8 cellular contexts compared by ENCODE assay signal in genomic region chr17:75940727-75941441, GRCh38. TPM values are rescaled to one million over a fixed set of nuclear protein-coding genes. Genes with fewer than 3 reads are reported as not detected.
DNase-seq lines count a peak whose midpoint lies in the region; ATAC-seq, FAIRE-seq and TF ChIP-seq lines count a peak whose summit lies in the region.

FBF1 (minus strand) TSS chr17:75941042; CDS start chr17:75938149, 2,893 bp downstream.

- H3K9me3 Mint-ChIP-seq in Calu3 (ENCODE audit: low read depth, unreplicated experiment) = no peaks in the 10 kb centered on the region

- H3K9me1 ChIP-seq in endothelial cell of umbilical vein (replicated peaks; ENCODE audit: control insufficient read depth, extremely low read depth, insufficient read depth, low read length) = no peaks in the 10 kb centered on the region

- H3K27ac Mint-ChIP-seq in Calu3 (ENCODE audit: unreplicated experiment) = peak within 1 kb of the TSS; percentile 82

- POLR2A ChIA-PET in endothelial cell of umbilical vein (lab: Charles Lee) = interaction anchor here (0.8 to 1.3 kb wide), 3 partner anchors 36 to 85 kb away, joined by 3 to 4 read pairs (median 3); partner anchors contain the start of genes ACOX1, MRPL38, TEN1 and WBP2

- H3K27ac ChIP-seq in OCI-LY3 (ENCODE audit: low read length) (no peak within 1 kb of the TSS), endothelial cell of umbilical vein (ENCODE audit: insufficient read depth, low read depth, low read length) (peak within 1 kb of the TSS; percentile 23)

- H3K79me2 ChIP-seq in OCI-LY3 (ENCODE audit: low read length) = 0 out of 2 replicates have a peak, but pooled peaks cover 4% of the 10 kb centered on the region
- no peaks in the 10 kb centered on the region for H3K79me2 ChIP-seq in endothelial cell of umbilical vein (ENCODE audit: control insufficient read depth, insufficient read depth, low read length)

- peaks cover 9% of the 10 kb centered on the region for H3K4me1 ChIP-seq in OCI-LY3 (ENCODE audit: low read length)
- H3K4me1 ChIP-seq in endothelial cell of umbilical vein (ENCODE audit: control insufficient read depth, extremely low read depth, insufficient read depth, low read length) = peaks cover 6% of the 10 kb centered on the region

- H4K20me1 ChIP-seq in OCI-LY3 (ENCODE audit: insufficient read depth, low read length) = no peaks in the 10 kb centered on the region
- no peaks in the 10 kb centered on the region for H4K20me1 ChIP-seq in endothelial cell of umbilical vein (replicated peaks; ENCODE audit: control insufficient read depth, extremely low read depth, insufficient read depth, low read length)

- no peak for TF ChIP-seq CTCF in Calu3 (IDR thresholded peaks at IDR 0.05; ENCODE audit: unreplicated experiment)
- no peak for TF ChIP-seq CTCF in OCI-LY3 (IDR thresholded peaks at IDR 0.05; ENCODE audit: low read depth, low read length)
- peak in 1 of 2 donors; percentile 4 for TF ChIP-seq CTCF in endothelial cell of umbilical vein (IDR thresholded peaks at IDR 0.05; ENCODE audit: extremely low read depth in 1 of 2, insufficient read depth in 1 of 2, low read depth in 1 of 2, low read length in 2 of 2)

- H3K4me3 ChIP-seq in OCI-LY3 (ENCODE audit: low read length) = peak within 1 kb of the TSS; percentile 84
- peak within 1 kb of the TSS; percentile 40 to 82 (median 79) for H3K4me3 ChIP-seq in endothelial cell of umbilical vein (replicated peaks in 1 of 3; ENCODE audit: insufficient read depth in 1 of 3, low read depth in 1 of 3, low read length in 3 of 3)

- H3K4me2 ChIP-seq in OCI-LY3 (ENCODE audit: low read length) (peak within 1 kb of the TSS; percentile 95), endothelial cell of umbilical vein (ENCODE audit: insufficient read depth, low read length) (peak within 1 kb of the TSS; percentile 75)

- H3K9ac ChIP-seq in OCI-LY3 (ENCODE audit: low read length) (peak within 1 kb of the TSS; percentile 76), endothelial cell of umbilical vein (replicated peaks; ENCODE audit: extremely low read depth, insufficient read depth, low read length) (peak within 1 kb of the TSS; percentile 85)

- H2AFZ ChIP-seq in OCI-LY3 (ENCODE audit: low read depth, low read length) (peak within 1 kb of the TSS; percentile 84), endothelial cell of umbilical vein (ENCODE audit: low read depth, low read length) (peak within 1 kb of the TSS; percentile 43)

- H3K4me3 Mint-ChIP-seq in Calu3 (ENCODE audit: low read depth, unreplicated experiment) = peak within 1 kb of the TSS; percentile 97

- H3K36me3 ChIP-seq in OCI-LY3 (replicated peaks; ENCODE audit: low read depth, low read length) (no peaks in the 10 kb centered on the region), endothelial cell of umbilical vein (ENCODE audit: control insufficient read depth in 2 of 2, extremely low read depth in 1 of 2, insufficient read depth in 2 of 2, low read length in 2 of 2) (peaks cover under 1 to 3% of the 10 kb centered on the region in 2 experiments)

- H3K27me3 ChIP-seq in OCI-LY3 (ENCODE audit: low read depth, low read length) (no peaks in the 10 kb centered on the region), endothelial cell of umbilical vein (ENCODE audit: control insufficient read depth in 2 of 2, insufficient read depth in 2 of 2, low read length in 2 of 2) (no peaks in the 10 kb centered on the region)

- TF ChIP-seq POLR2A in endothelial cell of umbilical vein (IDR thresholded peaks at IDR 0.05; ENCODE audit: low read depth, low read length) = peak; percentile 90

- DNase-seq in Calu3 (peak; percentile 97), HuH-7.5 (ENCODE audit: low spot score) (peak; percentile 94), endothelial cell of umbilical vein (ENCODE audit: low read depth, low spot score) (peak; percentile 96), midbrain (lab: John Stamatoyannopoulos, UW) (peak; percentile 96)
- peak; percentile 94 for DNase-seq in activated CD8-positive, alpha-beta memory T cell treated with anti-CD3 and anti-CD28 coated beads, Interleukin-2, amount 50 U/mL, for 48 hours
- peak; percentile 87 to 88 for DNase-seq in stimulated activated CD8-positive, alpha-beta memory T cell treated with anti-CD3 and anti-CD28 coated beads, Interleukin-15, amount 100 ng/mL, for 48 hours (ENCODE audit: low read depth in 2 of 2)

- ATAC-seq in GM21515 (IDR thresholded peaks at IDR 0.05; ENCODE audit: unreplicated experiment) = peak; percentile 91

- intact Hi-C loops in Calu3 (cut with micrococcal nuclease; ENCODE audit: unreplicated experiment) (no loop called here), endothelial cell of umbilical vein (cut with micrococcal nuclease) (loop anchor here (1.0 to 2.0 kb wide), 5 partner anchors 30 to 358 kb away; partner anchors contain the start of genes ACOX1 and TEN1)

- H3K9me3 ChIP-seq in OCI-LY3 (ENCODE audit: insufficient read depth, low read length) = no peaks in the 10 kb centered on the region
- H3K9me3 ChIP-seq in endothelial cell of umbilical vein (replicated peaks; ENCODE audit: control insufficient read depth, insufficient read depth, low read length) = no peaks in the 10 kb centered on the region

- CTCF ChIA-PET in Calu3 (lab: Charles Lee) (interaction anchor here (0.6 to 1.1 kb wide), 7 partner anchors 35 to 339 kb away, joined by 3 to 7 read pairs (median 3); partner anchors contain the start of gene MRPL38), endothelial cell of umbilical vein (lab: Charles Lee) (interaction anchor here (0.8 to 1.1 kb wide), 6 partner anchors 14 to 157 kb away, joined by 3 to 10 read pairs (median 4); partner anchors contain the start of genes ACOX1, MRPL38 and TEN1)

- peak; percentile 95 for FAIRE-seq in endothelial cell of umbilical vein (lab: Jason Lieb, UNC)

- dilution Hi-C loops in endothelial cell of umbilical vein (cut with MboI; ENCODE audit: extremely low pct_ligation_motif_present, low sequenced_read_pairs) = no loop called here

- no TSS peak for BruUV-seq in Calu3 (replicated peaks; lab: Mats Ljungman, UMichigan)
- BruUV-seq in endothelial cell of umbilical vein (replicated peaks; lab: Mats Ljungman, UMichigan) = no TSS peak

- no peaks in the 10 kb centered on the region for H3K27me3 Mint-ChIP-seq in Calu3 (ENCODE audit: unreplicated experiment)

- peaks cover 21% of the 10 kb centered on the region for H3K36me3 Mint-ChIP-seq in Calu3 (ENCODE audit: insufficient read depth, unreplicated experiment)

- no peaks in the 10 kb centered on the region for H3K4me1 Mint-ChIP-seq in Calu3 (ENCODE audit: low read depth, unreplicated experiment)

TF ChIP-seq in endothelial cell of umbilical vein, 7 proteins besides CTCF, POLR2A, EP300 and RAD21:
- peak; percentile 93 for TF ChIP-seq MAX (IDR thresholded peaks at IDR 0.05; ENCODE audit: insufficient read depth, insufficient read length)
- peak; percentile 95 for TF ChIP-seq POLR2AphosphoS5 (IDR thresholded peaks at IDR 0.05; ENCODE audit: insufficient read depth, low read depth, low read length)
- TF ChIP-seq FOS (IDR thresholded peaks at IDR 0.05; ENCODE audit: borderline replicate concordance, insufficient read depth, low read length) = no peak
- no peak for TF ChIP-seq GATA2 (IDR thresholded peaks at IDR 0.05; ENCODE audit: insufficient read depth, insufficient read length, low read depth, low read length)
TF ChIP-seq in endothelial cell of umbilical vein: peak in this region for 2.

RNA-seq across cellular contexts. Expression of gene FBF1, which starts in this region (rescaled TPM):
- total RNA-seq in Calu3 (2022) (32.6 and 33.6 TPM in 2 replicates), endothelial cell of umbilical vein (8.9 and 9.4 TPM in 2 replicates)
- 4.9 and 5.7 TPM in 2 replicates for polyA plus RNA-seq in endothelial cell of umbilical vein
- polyA plus RNA-seq in endothelial cell of umbilical vein (2011; cell fraction: cytosol; rRNA removed) = 3.2 and 4.0 TPM in 2 replicates
- polyA plus RNA-seq in endothelial cell of umbilical vein (2011; cell fraction: nucleus; rRNA removed) = 29.1 and 29.8 TPM in 2 replicates
- polyA plus RNA-seq in endothelial cell of umbilical vein (2012) = 3.6 and 4.7 TPM in 2 replicates
- 4.3 and 6.7 TPM in 2 replicates for polyA minus RNA-seq in endothelial cell of umbilical vein
- 13.1 TPM for polyA minus RNA-seq in endothelial cell of umbilical vein (2011; cell fraction: cytosol; rRNA and poly(A)+ RNA removed)
- polyA minus RNA-seq in endothelial cell of umbilical vein (2011; cell fraction: nucleus; rRNA and poly(A)+ RNA removed) = 5.4 and 15.0 TPM in 2 replicates
